ENCODE assay signal across 8 cellular contexts in genomic region chr10:114403545-114404161, GRCh38. TPM values are rescaled to one million over a fixed set of nuclear protein-coding genes. Genes with fewer than 3 reads are reported as not detected.
DNase-seq lines count a peak whose midpoint lies in the region; ATAC-seq and TF ChIP-seq lines count a peak whose summit lies in the region.

No MANE protein-coding gene starts in this region.

- H3K27me3 Mint-ChIP-seq in activated T-cell treated with anti-CD3 and anti-CD28 coated beads, Interleukin-2, amount 50 U/mL, for 72 hours (ENCODE audit: low read depth) = peaks cover 79% of the 10 kb centered on the region

- H3K36me3 ChIP-seq in duodenal mucosa (ENCODE audit: control insufficient read depth in 1 of 2, insufficient read depth in 2 of 2, low read length in 2 of 2) (no peaks in the 10 kb centered on the region), mucosa of descending colon (ENCODE audit: low read depth) (no peaks in the 10 kb centered on the region)

- DNase-seq in activated T-cell treated with anti-CD3 and anti-CD28 coated beads, Interleukin-2, amount 50 U/mL, for 72 hours = no peak
- no peak for DNase-seq in activated T-cell treated with anti-CD3 and anti-CD28 coated beads, Interleukin-2, amount 50 U/mL, for 1 hour
- DNase-seq in mucosa of descending colon (peak in 2 of 3 donors; percentile 18 to 48), NOMO-1 treated with DMSO at 0.1 percent for 48 hours (lab: John Stamatoyannopoulos, UW; ENCODE audit: unreplicated experiment) (no peak), NCI-H1694 (lab: John Stamatoyannopoulos, UW) (no peak)

- no peaks in the 10 kb centered on the region for H3K27me3 ChIP-seq in duodenal mucosa (ENCODE audit: control insufficient read depth in 1 of 2, insufficient read depth in 2 of 2, low read length in 2 of 2)

- H3K9me3 Mint-ChIP-seq in activated T-cell treated with anti-CD3 and anti-CD28 coated beads, Interleukin-2, amount 50 U/mL, for 72 hours = no peaks in the 10 kb centered on the region

- no peak for TF ChIP-seq CTCF in mucosa of descending colon (IDR thresholded peaks at IDR 0.05)

- intact Hi-C loops in mucosa of descending colon (cut with DNase I, micrococcal nuclease) = no loop called here

- H3K36me3 Mint-ChIP-seq in activated T-cell treated with anti-CD3 and anti-CD28 coated beads, Interleukin-2, amount 50 U/mL, for 72 hours (ENCODE audit: insufficient read depth in 2 of 2) = no peaks in the 10 kb centered on the region

- peak overlapping the region; percentile 77 to 81 for H3K4me3 Mint-ChIP-seq in activated T-cell treated with anti-CD3 and anti-CD28 coated beads, Interleukin-2, amount 50 U/mL, for 72 hours

- peak overlapping the region; percentile 57 to 65 for H3K4me3 ChIP-seq in duodenal mucosa (ENCODE audit: low read depth in 1 of 2, low read length in 2 of 2)
- peak overlapping the region; percentile 19 for H3K4me3 ChIP-seq in mucosa of descending colon

- peak; percentile 35 to 45 for ATAC-seq in activated T-cell treated with anti-CD3 and anti-CD28 coated beads, Interleukin-2, amount 50 U/mL, for 72 hours (replicated peaks in 1 of 2)
- ATAC-seq in mucosa of descending colon (peak; percentile 18), HG02623 (IDR thresholded peaks at IDR 0.05; ENCODE audit: unreplicated experiment) (no peak), GM21360 (IDR thresholded peaks at IDR 0.05; ENCODE audit: unreplicated experiment) (no peak)

- H3K4me1 Mint-ChIP-seq in activated T-cell treated with anti-CD3 and anti-CD28 coated beads, Interleukin-2, amount 50 U/mL, for 72 hours (ENCODE audit: low read depth) = peaks cover 17% of the 10 kb centered on the region

- peak overlapping the region; percentile 31 to 38 for H3K9ac ChIP-seq in duodenal mucosa (ENCODE audit: low read depth in 1 of 2, low read length in 2 of 2)

- H3K9me3 ChIP-seq in duodenal mucosa (ENCODE audit: control insufficient read depth in 1 of 2, low read length in 2 of 2) (no peaks in the 10 kb centered on the region), mucosa of descending colon (no peaks in the 10 kb centered on the region)

- no peak overlapping the region for H3K27ac ChIP-seq in duodenal mucosa (ENCODE audit: low read depth, low read length)

- H3K4me1 ChIP-seq in duodenal mucosa (ENCODE audit: control insufficient read depth in 1 of 2, insufficient read depth in 2 of 2, low read length in 2 of 2) (peaks cover 0 to 16% of the 10 kb centered on the region in 2 donors), mucosa of descending colon (ENCODE audit: low read depth) (peaks cover 17% of the 10 kb centered on the region)

- H3K27ac Mint-ChIP-seq in activated T-cell treated with anti-CD3 and anti-CD28 coated beads, Interleukin-2, amount 50 U/mL, for 72 hours = no peak overlapping the region

RNA-seq across cellular contexts. Expression of gene AFAP1L2, which starts 0.6 kb away (rescaled TPM):
- 1 to 10 TPM; 1.5 to 1.8 TPM for total RNA-seq in activated T-cell treated with anti-CD3 and anti-CD28 coated beads, Interleukin-2, amount 50 U/mL, for 72 hours
- total RNA-seq in mucosa of descending colon = 10 to 100 TPM in 2 of 3 donors, 1 to 10 TPM in 1; 6.7 to 23.4 (median 11.6) TPM

Comparison
In these comparisons a context has a peak if more than half of its experiments do, and no peak if none do; other contexts are left out.
1. ATAC-seq: peak in activated T-cell treated with anti-CD3 and anti-CD28 coated beads, Interleukin-2, amount 50 U/mL, for 72 hours (2 of 2) and mucosa of descending colon (single experiment); none in HG02623 (single experiment) and GM21360 (single experiment).
2. DNase-seq: peak in mucosa of descending colon (2 of 3); none in activated T-cell treated with anti-CD3 and anti-CD28 coated beads, Interleukin-2, amount 50 U/mL, for 72 hours (0 of 2), activated T-cell treated with anti-CD3 and anti-CD28 coated beads, Interleukin-2, amount 50 U/mL, for 1 hour (single experiment), NOMO-1 treated with DMSO at 0.1 percent for 48 hours (single experiment) and NCI-H1694 (single experiment).